ENCODE assay signal across 8 cellular contexts in the genomic region with DNA sequence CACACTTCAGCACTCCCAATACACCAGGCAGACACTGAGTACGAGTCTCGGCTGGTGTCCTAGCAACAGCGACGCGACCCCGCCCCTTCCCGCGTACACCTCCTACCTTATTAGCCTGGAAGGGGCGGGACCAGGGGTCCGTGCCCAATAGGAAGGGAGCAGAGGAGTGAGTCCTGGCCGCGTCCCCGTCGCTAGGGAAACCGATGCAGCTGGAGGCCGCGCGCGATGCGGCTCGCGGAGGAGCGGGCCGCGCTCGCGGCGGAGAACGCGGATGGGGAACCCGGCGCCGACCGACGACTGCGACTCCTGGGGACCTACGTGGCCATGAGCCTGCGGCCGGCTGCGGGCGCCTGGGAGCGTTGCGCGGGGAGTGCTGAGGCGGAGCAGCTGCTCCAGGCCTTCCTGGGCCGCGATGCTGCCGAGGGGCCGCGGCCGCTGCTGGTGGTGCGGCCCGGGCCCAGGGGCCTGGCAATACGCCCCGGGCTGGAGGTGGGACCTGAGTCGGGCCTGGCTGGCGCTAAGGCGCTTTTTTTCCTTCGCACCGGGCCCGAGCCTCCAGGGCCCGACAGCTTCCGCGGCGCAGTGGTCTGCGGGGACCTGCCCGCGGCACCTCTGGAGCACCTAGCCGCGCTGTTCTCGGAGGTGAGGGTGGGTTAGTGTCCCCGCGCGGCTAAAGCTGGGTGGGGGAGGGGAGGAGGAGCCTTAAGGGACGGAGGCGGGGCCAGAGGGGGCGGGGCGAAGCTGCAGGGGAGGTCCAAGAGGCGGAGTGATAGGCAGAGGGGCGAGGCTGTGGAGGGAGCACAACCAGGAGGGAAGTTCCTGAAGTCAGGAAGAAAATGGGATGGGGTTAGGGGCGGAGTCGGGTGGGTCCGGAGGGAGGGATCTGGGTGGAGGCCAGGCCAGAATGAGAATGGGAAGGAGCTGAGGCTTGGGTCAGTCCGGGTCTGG. TPM values are rescaled to one million over a fixed set of nuclear protein-coding genes. Genes with fewer than 3 reads are reported as not detected.
DNase-seq lines count a peak whose midpoint lies in the region; ATAC-seq and TF ChIP-seq lines count a peak whose summit lies in the region.

A gene with protein sequence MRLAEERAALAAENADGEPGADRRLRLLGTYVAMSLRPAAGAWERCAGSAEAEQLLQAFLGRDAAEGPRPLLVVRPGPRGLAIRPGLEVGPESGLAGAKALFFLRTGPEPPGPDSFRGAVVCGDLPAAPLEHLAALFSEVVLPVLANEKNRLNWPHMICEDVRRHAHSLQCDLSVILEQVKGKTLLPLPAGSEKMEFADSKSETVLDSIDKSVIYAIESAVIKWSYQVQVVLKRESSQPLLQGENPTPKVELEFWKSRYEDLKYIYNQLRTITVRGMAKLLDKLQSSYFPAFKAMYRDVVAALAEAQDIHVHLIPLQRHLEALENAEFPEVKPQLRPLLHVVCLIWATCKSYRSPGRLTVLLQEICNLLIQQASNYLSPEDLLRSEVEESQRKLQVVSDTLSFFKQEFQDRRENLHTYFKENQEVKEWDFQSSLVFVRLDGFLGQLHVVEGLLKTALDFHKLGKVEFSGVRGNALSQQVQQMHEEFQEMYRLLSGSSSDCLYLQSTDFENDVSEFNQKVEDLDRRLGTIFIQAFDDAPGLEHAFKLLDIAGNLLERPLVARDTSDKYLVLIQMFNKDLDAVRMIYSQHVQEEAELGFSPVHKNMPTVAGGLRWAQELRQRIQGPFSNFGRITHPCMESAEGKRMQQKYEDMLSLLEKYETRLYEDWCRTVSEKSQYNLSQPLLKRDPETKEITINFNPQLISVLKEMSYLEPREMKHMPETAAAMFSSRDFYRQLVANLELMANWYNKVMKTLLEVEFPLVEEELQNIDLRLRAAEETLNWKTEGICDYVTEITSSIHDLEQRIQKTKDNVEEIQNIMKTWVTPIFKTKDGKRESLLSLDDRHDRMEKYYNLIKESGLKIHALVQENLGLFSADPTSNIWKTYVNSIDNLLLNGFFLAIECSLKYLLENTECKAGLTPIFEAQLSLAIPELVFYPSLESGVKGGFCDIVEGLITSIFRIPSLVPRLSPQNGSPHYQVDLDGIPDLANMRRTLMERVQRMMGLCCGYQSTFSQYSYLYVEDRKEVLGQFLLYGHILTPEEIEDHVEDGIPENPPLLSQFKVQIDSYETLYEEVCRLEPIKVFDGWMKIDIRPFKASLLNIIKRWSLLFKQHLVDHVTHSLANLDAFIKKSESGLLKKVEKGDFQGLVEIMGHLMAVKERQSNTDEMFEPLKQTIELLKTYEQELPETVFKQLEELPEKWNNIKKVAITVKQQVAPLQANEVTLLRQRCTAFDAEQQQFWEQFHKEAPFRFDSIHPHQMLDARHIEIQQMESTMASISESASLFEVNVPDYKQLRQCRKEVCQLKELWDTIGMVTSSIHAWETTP (N-terminal part only) (plus strand): TSS at position 197 of the 948 bp plus-strand sequence. CDS start 29 bp downstream, at position 226.

- H3K36me3 ChIP-seq in MG63, result no peaks in the 10 kb centered on the region

- ATAC-seq in HG03457 (IDR thresholded peaks at IDR 0.05; ENCODE audit: unreplicated experiment) (no peak), HG02840 (IDR thresholded peaks at IDR 0.05; ENCODE audit: low FRiP score, unreplicated experiment) (no peak), HG03097 (IDR thresholded peaks at IDR 0.05; ENCODE audit: low FRiP score, unreplicated experiment) (no peak)

- intact Hi-C loops in posterior cingulate gyrus (cut with DNase I), result loop anchor here (10.0 kb wide), 1 partner anchor 46 kb away; no protein-coding TSS in a partner anchor

- TF ChIP-seq CTCF in AG10803 (conservative IDR thresholded peaks at IDR 0.05; ENCODE audit: low read length), result no peak

- DNase-seq in AG10803 (ENCODE audit: low read depth) (peak; percentile 20), MG63 (peak; percentile 82), amygdala (lab: John Stamatoyannopoulos, UW) (peak in 55 of 56 donors; percentile 28 to 95 (median 85)), hippocampal formation (lab: John Stamatoyannopoulos, UW) (peak; percentile 79 to 86), posterior cingulate gyrus (peak; percentile 81 to 99 (median 95))

- H3K9me3 ChIP-seq in MG63, result no peaks in the 10 kb centered on the region; the same call in 1 of the 2 replicates

- H3K4me3 ChIP-seq in AG10803 (ENCODE audit: low read length) (no peak within 1 kb of the TSS), MG63 (peak within 1 kb of the TSS; percentile 25)

- peaks cover 6% of the 10 kb centered on the region; the same call in 1 of the 2 replicates for H3K27me3 ChIP-seq in MG63

RNA-seq across cellular contexts. Expression of the gene that starts here (rescaled TPM):
- not detected in 2 replicates for total RNA-seq in MG63 (2014; rRNA removed; shearing (Covaris generic); ENCODE audit: low replicate concordance)

Comparison
In these comparisons a context has a peak if more than half of its experiments do, and no peak if none do; other contexts are left out.
1. Peak in DNase-seq and H3K4me3 ChIP-seq in MG63; RNA of the gene not detected or under 1 TPM.
2. DNase-seq: peak in every context shown above with its lines; median percentile 95 in posterior cingulate gyrus; 85 in amygdala; 82 in hippocampal formation; 82 in MG63; 20 in AG10803.